In the genomic region with DNA sequence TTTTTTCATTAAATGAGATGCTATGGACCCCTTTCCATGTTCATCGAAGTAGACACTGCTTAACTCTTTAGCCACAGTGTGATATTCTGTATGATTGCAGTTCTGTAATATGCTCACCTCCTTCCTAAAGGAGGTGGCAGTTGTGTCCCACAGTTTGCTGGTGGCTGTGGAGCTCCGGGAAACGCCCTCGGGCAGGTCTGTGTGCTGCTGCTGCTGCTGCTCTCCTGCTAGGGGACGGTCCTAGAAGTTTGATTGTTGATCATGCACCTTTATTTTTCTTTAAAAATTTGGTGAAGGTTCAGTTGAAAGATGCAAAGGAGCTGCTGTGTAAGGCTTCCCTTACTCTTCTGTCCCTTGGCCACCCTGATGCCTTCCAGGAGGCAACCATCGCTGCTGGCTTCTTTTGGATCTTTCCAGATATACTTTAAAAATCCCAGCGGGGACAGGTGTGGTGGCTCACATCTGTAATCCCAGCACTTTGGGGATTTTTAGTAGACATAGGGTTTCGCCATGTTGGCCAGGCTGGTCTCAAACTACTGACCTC, we compare ENCODE assay signal across 21 cellular contexts.
"Had no signal": no experiment of that assay in that cellular context is flagged by ENCODE, and none has a peak within 500 bp of the region (broad histone marks: within the 10 kb centered on the region; RNA-seq: fewer than 3 reads in every experiment).

No MANE protein-coding gene starts in this region.

- H3K4me1 ChIP-seq: adrenal gland, spleen had no signal

- H3K4me3 ChIP-seq: adrenal gland, ascending aorta, left ventricle myocardium inferior, spleen, tibial nerve had no signal

- H3K27ac ChIP-seq: adrenal gland, brain microvascular endothelial cell, left ventricle myocardium inferior, spleen had no signal

- H3K27me3 ChIP-seq: adrenal gland, ascending aorta, brain microvascular endothelial cell, spleen, tibial nerve had no signal

- ATAC-seq: activated CD8-positive, alpha-beta T cell treated with anti-CD3 and anti-CD28 coated beads for 36 hours; activated T-helper 17 cell treated with anti-CD3 and anti-CD28 coated beads, Interleukin-2, amount 50 U/mL, for 72 hours; esophagus mucosa; natural killer cell treated with Interleukin-12 subunit alpha and Interleukin-12 subunit beta and Interleukin-15 and Interleukin-18, amount 100 ng/mL, for 72 hours; stimulated activated naive CD8-positive, alpha-beta T cell treated with anti-CD3 and anti-CD28 coated beads, Interleukin-15, Interleukin-2, amounts not matched to agents 100 U/mL and 50 U/mL, for 24 hours had no signal

- DNase-seq: activated CD4-positive, alpha-beta T cell treated with anti-CD3 and anti-CD28 coated beads for 48 hours; activated CD8-positive, alpha-beta T cell treated with anti-CD3 and anti-CD28 coated beads for 36 hours; activated naive CD4-positive, alpha-beta T cell; activated T-cell treated with anti-CD3 and anti-CD28 coated beads, Interleukin-2, amount 50 U/mL, for 1 hour; brain microvascular endothelial cell; central memory CD4-positive, alpha-beta T cell; effector memory CD4-positive, alpha-beta T cell; foreskin melanocyte; hippocampal formation; left ventricle myocardium inferior; mammary epithelial cell; nucleus accumbens; spleen; stimulated activated CD4-positive, alpha-beta T cell treated with anti-CD3 and anti-CD28 coated beads, Interleukin-4, amount 100 ng/mL, for 4 hours; stimulated activated naive CD8-positive, alpha-beta T cell treated with anti-CD3 and anti-CD28 coated beads, Interleukin-15, Interleukin-2, amounts not matched to agents 100 U/mL and 50 U/mL, for 24 hours had no signal
